In genomic region chr1:205255941-205256780, GRCh38 we compare ENCODE assay signal across 8 cellular contexts. TPM values are rescaled to one million over a fixed set of nuclear protein-coding genes. Genes with fewer than 3 reads are reported as not detected.
DNase-seq lines count a peak whose midpoint lies in the region; ATAC-seq and TF ChIP-seq lines count a peak whose summit lies in the region.

No MANE protein-coding gene starts in this region.

- H3K27ac ChIP-seq in Peyer's patch (no peak overlapping the region), neural cell (ENCODE audit: low read length) (peak overlapping the region; percentile 44)

- H3K27me3 ChIP-seq in Peyer's patch (no peaks in the 10 kb centered on the region), neural cell (ENCODE audit: insufficient read depth, low read depth, low read length) (no peaks in the 10 kb centered on the region)

- no peak overlapping the region for H3K4me3 Mint-ChIP-seq in activated T-cell treated with anti-CD3 and anti-CD28 coated beads, Interleukin-2, amount 50 U/mL, for 72 hours

- TF ChIP-seq CTCF in GM12875 (IDR thresholded peaks at IDR 0.05; ENCODE audit: borderline replicate concordance, insufficient read depth, low read depth, low read length) = peak; percentile 94
- TF ChIP-seq CTCF in LNCaP clone FGC (IDR thresholded peaks at IDR 0.05; ENCODE audit: control insufficient read depth, extremely low read depth, insufficient read depth) = peak; percentile 96
- peak; percentile 89 to 99 (median 98) for TF ChIP-seq CTCF in Peyer's patch (IDR thresholded peaks at IDR 0.05)
- peak; percentile 95 for TF ChIP-seq CTCF in neural cell (IDR thresholded peaks at IDR 0.05; ENCODE audit: poor library complexity, severe bottlenecking)

- H3K9me2 ChIP-seq in neural cell (ENCODE audit: insufficient read depth, low read length) = no peaks in the 10 kb centered on the region

- peak overlapping the region; percentile 45 for H2AFZ ChIP-seq in neural cell (ENCODE audit: low read depth, low read length)

- H3K4me1 ChIP-seq in Peyer's patch = peaks cover 0 to 5% (median 0%) of the 10 kb centered on the region in 4 donors

- H3K4me3 ChIP-seq in GM12875 (ENCODE audit: low read depth, low read length) (no peak overlapping the region), LNCaP clone FGC (ENCODE audit: low read depth, low read length) (no peak overlapping the region), Peyer's patch (no peak overlapping the region), neural cell (ENCODE audit: low read length) (no peak overlapping the region)

- H3K4me2 ChIP-seq in neural cell (ENCODE audit: low read length) = no peak overlapping the region

- peaks cover 14% of the 10 kb centered on the region for H3K4me1 Mint-ChIP-seq in activated T-cell treated with anti-CD3 and anti-CD28 coated beads, Interleukin-2, amount 50 U/mL, for 72 hours (ENCODE audit: low read depth)

- peak; percentile 95 for TF ChIP-seq RAD21 in neural cell (conservative IDR thresholded peaks at IDR 0.05)

- H3K9me3 ChIP-seq in Peyer's patch (no peaks in the 10 kb centered on the region), neural cell (ENCODE audit: low read length) (no peaks in the 10 kb centered on the region)

- H3K36me3 Mint-ChIP-seq in activated T-cell treated with anti-CD3 and anti-CD28 coated beads, Interleukin-2, amount 50 U/mL, for 72 hours (ENCODE audit: insufficient read depth in 2 of 2) = no peaks in the 10 kb centered on the region

- H3K79me2 ChIP-seq in neural cell (replicated peaks; ENCODE audit: insufficient read depth, low read length) = no peaks in the 10 kb centered on the region

- no peak overlapping the region for H3K27ac Mint-ChIP-seq in activated T-cell treated with anti-CD3 and anti-CD28 coated beads, Interleukin-2, amount 50 U/mL, for 72 hours

- DNase-seq in LNCaP clone FGC (ENCODE audit: low read depth) (peak; percentile 75), Peyer's patch (peak; percentile 84 to 95 (median 91)), fibroblast of peridontal ligament (ENCODE audit: extremely low read depth) (peak; percentile 89)
- peak; percentile 85 to 88 for DNase-seq in activated T-cell treated with anti-CD3 and anti-CD28 coated beads, Interleukin-2, amount 50 U/mL, for 72 hours
- DNase-seq in stimulated activated naive CD8-positive, alpha-beta T cell treated with anti-CD3 and anti-CD28 coated beads, Interleukin-15, Interleukin-2, amounts not matched to agents 100 U/mL and 50 U/mL, for 24 hours = peak; percentile 88

- no peak for TF ChIP-seq EP300 in neural cell (conservative IDR thresholded peaks at IDR 0.05; ENCODE audit: poor library complexity, severe bottlenecking)

- no peaks in the 10 kb centered on the region for H3F3A ChIP-seq in neural cell (ENCODE audit: insufficient read depth, low read length, poor library complexity, severe bottlenecking)

- H3K9me3 Mint-ChIP-seq in activated T-cell treated with anti-CD3 and anti-CD28 coated beads, Interleukin-2, amount 50 U/mL, for 72 hours = no peaks in the 10 kb centered on the region

- H3K36me3 ChIP-seq in Peyer's patch (no peaks in the 10 kb centered on the region), neural cell (ENCODE audit: insufficient read depth, low read length) (no peaks in the 10 kb centered on the region)

- peak overlapping the region; percentile 36 for H3K9ac ChIP-seq in neural cell (ENCODE audit: low read length)

- peak; percentile 95 to 96 for ATAC-seq in activated T-cell treated with anti-CD3 and anti-CD28 coated beads, Interleukin-2, amount 50 U/mL, for 72 hours (replicated peaks in 1 of 2)
- ATAC-seq in stimulated activated naive CD8-positive, alpha-beta T cell treated with anti-CD3 and anti-CD28 coated beads, Interleukin-15, Interleukin-2, amounts not matched to agents 100 U/mL and 50 U/mL, for 24 hours = peak; percentile 90
- ATAC-seq in HG03565 (IDR thresholded peaks at IDR 0.05; ENCODE audit: unreplicated experiment) = no peak

- no peak for TF ChIP-seq POLR2A in Peyer's patch (IDR thresholded peaks at IDR 0.05)

- H3K27me3 Mint-ChIP-seq in activated T-cell treated with anti-CD3 and anti-CD28 coated beads, Interleukin-2, amount 50 U/mL, for 72 hours (ENCODE audit: low read depth) = no peaks in the 10 kb centered on the region

- H4K20me1 ChIP-seq in neural cell (ENCODE audit: insufficient read depth) = no peaks in the 10 kb centered on the region

TF ChIP-seq in neural cell, 6 proteins besides CTCF, POLR2A, EP300 and RAD21:
- TF ChIP-seq POLR2AphosphoS5 (IDR thresholded peaks at IDR 0.05) (no peak), TAF1 (IDR thresholded peaks at IDR 0.05; ENCODE audit: low read depth) (no peak), MXI1 (conservative IDR thresholded peaks at IDR 0.05; ENCODE audit: poor library complexity, severe bottlenecking) (no peak), EZH2 (IDR thresholded peaks at IDR 0.05; ENCODE audit: borderline replicate concordance, insufficient read depth, low read length, poor library complexity, severe bottlenecking) (no peak), SMC3 (conservative IDR thresholded peaks at IDR 0.05; ENCODE audit: poor library complexity) (peak; percentile 89)
- TF ChIP-seq, protein P1, sequence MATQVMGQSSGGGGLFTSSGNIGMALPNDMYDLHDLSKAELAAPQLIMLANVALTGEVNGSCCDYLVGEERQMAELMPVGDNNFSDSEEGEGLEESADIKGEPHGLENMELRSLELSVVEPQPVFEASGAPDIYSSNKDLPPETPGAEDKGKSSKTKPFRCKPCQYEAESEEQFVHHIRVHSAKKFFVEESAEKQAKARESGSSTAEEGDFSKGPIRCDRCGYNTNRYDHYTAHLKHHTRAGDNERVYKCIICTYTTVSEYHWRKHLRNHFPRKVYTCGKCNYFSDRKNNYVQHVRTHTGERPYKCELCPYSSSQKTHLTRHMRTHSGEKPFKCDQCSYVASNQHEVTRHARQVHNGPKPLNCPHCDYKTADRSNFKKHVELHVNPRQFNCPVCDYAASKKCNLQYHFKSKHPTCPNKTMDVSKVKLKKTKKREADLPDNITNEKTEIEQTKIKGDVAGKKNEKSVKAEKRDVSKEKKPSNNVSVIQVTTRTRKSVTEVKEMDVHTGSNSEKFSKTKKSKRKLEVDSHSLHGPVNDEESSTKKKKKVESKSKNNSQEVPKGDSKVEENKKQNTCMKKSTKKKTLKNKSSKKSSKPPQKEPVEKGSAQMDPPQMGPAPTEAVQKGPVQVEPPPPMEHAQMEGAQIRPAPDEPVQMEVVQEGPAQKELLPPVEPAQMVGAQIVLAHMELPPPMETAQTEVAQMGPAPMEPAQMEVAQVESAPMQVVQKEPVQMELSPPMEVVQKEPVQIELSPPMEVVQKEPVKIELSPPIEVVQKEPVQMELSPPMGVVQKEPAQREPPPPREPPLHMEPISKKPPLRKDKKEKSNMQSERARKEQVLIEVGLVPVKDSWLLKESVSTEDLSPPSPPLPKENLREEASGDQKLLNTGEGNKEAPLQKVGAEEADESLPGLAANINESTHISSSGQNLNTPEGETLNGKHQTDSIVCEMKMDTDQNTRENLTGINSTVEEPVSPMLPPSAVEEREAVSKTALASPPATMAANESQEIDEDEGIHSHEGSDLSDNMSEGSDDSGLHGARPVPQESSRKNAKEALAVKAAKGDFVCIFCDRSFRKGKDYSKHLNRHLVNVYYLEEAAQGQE (IDR thresholded peaks at IDR 0.05; ENCODE audit: borderline replicate concordance) = no peak

RNA-seq across cellular contexts. Expression of gene TMCC2, which starts 28.4 kb away (rescaled TPM):
- total RNA-seq in Peyer's patch = 1 to 10 TPM in 2 of 4 donors, under 1 TPM in 2; 0.53 to 4.1 (median 1.1) TPM
- 1 to 10 TPM; 4.5 to 5.8 TPM for total RNA-seq in activated T-cell treated with anti-CD3 and anti-CD28 coated beads, Interleukin-2, amount 50 U/mL, for 72 hours
- polyA plus RNA-seq in neural cell = 32.2 and 34.4 TPM in 2 replicates
- polyA minus RNA-seq in neural cell = 55.5 and 61.8 TPM in 2 replicates

RNA-seq across cellular contexts. Expression of gene DSTYK, which starts 44.7 kb away (rescaled TPM):
- total RNA-seq in Peyer's patch = 10 to 100 TPM in 1 of 4 donors, 1 to 10 TPM in 3; 3.5 to 11.6 (median 6.8) TPM
- total RNA-seq in activated T-cell treated with anti-CD3 and anti-CD28 coated beads, Interleukin-2, amount 50 U/mL, for 72 hours = 10 to 100 TPM in 1 of 2 donors, 1 to 10 TPM in 1; 9.8 to 10.7 TPM
- polyA plus RNA-seq in neural cell = 10.7 and 12.1 TPM in 2 replicates
- polyA minus RNA-seq in neural cell = 20.9 and 22.9 TPM in 2 replicates
